ENCODE assay signal across 14 cellular contexts in the genomic region with DNA sequence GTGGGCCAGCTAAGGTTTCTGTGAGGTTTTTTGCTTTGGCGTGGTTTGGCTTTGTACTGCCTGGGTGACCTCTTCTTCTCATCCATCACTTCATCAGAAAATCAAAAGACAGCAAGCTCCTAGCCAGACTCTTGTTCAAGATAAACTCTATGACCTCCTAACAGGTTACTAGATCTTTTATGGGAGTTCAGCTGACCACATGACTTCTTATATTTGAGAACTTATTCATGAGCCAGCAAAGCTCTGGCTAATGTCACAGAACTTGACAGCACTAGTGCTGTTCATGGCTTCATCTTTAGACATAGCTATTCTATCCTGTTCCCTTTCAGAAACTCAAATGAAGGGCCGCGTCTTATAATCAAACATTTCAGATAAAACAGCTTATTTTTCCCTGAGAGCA.
DNase-seq lines count a peak whose midpoint lies in the region; ATAC-seq and TF ChIP-seq lines count a peak whose summit lies in the region.
"Had no signal": no experiment of that assay in that cellular context is flagged by ENCODE, and none has a peak within 500 bp of the region (broad histone marks: within the 10 kb centered on the region; RNA-seq: fewer than 3 reads in every experiment).

No MANE protein-coding gene starts in this region.

- no peaks in the 10 kb centered on the region for H3K36me3 ChIP-seq in heart left ventricle
- H3K36me3 ChIP-seq: BE2C had no signal

- peak overlapping the region; percentile 74 for H3K27ac Mint-ChIP-seq in mesothelial cell of epicardium
- no peak overlapping the region for H3K27ac Mint-ChIP-seq in effector memory CD8-positive, alpha-beta T cell
- H3K27ac Mint-ChIP-seq: CD4-positive, alpha-beta memory T cell had no signal

- peaks cover 77% of the 10 kb centered on the region for H3K4me1 Mint-ChIP-seq in mesothelial cell of epicardium
- no peaks in the 10 kb centered on the region for H3K4me1 Mint-ChIP-seq in effector memory CD8-positive, alpha-beta T cell (ENCODE audit: low read depth in 2 of 2)
- H3K4me1 Mint-ChIP-seq: CD4-positive, alpha-beta memory T cell had no signal

- peaks cover 0 to under 1% (median 0%) of the 10 kb centered on the region in 9 donors for H3K27me3 ChIP-seq in heart left ventricle
- H3K27me3 ChIP-seq: BE2C had no signal

- 42 to 58% (median 56%) methylated on average over 3 of the region's 3 CpGs for WGBS in heart left ventricle, 4 donors

- POLR2A ChIA-PET in HEK293T (lab: Yijun Ruan, JAX), result no interaction called here

- intact Hi-C loops in heart left ventricle (cut with DNase I), result loop anchor here in 4 of 10 donors (5.0 to 10.0 kb wide), 3 partner anchors 108 to 410 kb away; no protein-coding TSS in a partner anchor

- no peak for TF ChIP-seq CTCF in LNCaP clone FGC (IDR thresholded peaks at IDR 0.05; ENCODE audit: control insufficient read depth, extremely low read depth, insufficient read depth)
- TF ChIP-seq CTCF in heart left ventricle (IDR thresholded peaks at IDR 0.05), result no peak
- TF ChIP-seq CTCF in mesothelial cell of epicardium (IDR thresholded peaks at IDR 0.05; ENCODE audit: unreplicated experiment), result no peak

- CTCF ChIA-PET in HEK293T (lab: Yijun Ruan, JAX), result interaction anchor here (0.5 to 0.6 kb wide), 2 partner anchors 30 to 70 kb away, joined by 3 read pairs; no protein-coding TSS in a partner anchor

- peaks cover 11% of the 10 kb centered on the region for H3K36me3 Mint-ChIP-seq in mesothelial cell of epicardium
- H3K36me3 Mint-ChIP-seq in effector memory CD8-positive, alpha-beta T cell (ENCODE audit: insufficient read depth), result no peaks in the 10 kb centered on the region
- H3K36me3 Mint-ChIP-seq: CD4-positive, alpha-beta memory T cell had no signal

- no peaks in the 10 kb centered on the region for H3K9me3 ChIP-seq in heart left ventricle
- H3K9me3 ChIP-seq: A549, BE2C had no signal

- H3K27ac ChIP-seq in heart left ventricle, result no peak overlapping the region
- H3K27ac ChIP-seq: A549, C4-2B, GM23248 had no signal

- ATAC-seq in heart left ventricle, result peak in 3 of 4 donors; percentile 45 to 76 (median 56)
- ATAC-seq in GM21717 (IDR thresholded peaks at IDR 0.05; ENCODE audit: unreplicated experiment), result no peak
- ATAC-seq in effector memory CD8-positive, alpha-beta T cell (replicated peaks), result no peak
- ATAC-seq: A549, GM12878 had no signal

- H3K4me3 ChIP-seq in LNCaP clone FGC (ENCODE audit: low read depth, low read length), result no peak overlapping the region
- H3K4me3 ChIP-seq in heart left ventricle, result no peak overlapping the region
- H3K4me3 ChIP-seq: A549, GM12878, GM23248 had no signal

- DNase-seq in HEK293T (ENCODE audit: extremely low spot score) (no peak), LNCaP clone FGC (ENCODE audit: low read depth) (peak; percentile 30), heart left ventricle (peak in 1 of 5 donors; percentile 26), mesothelial cell of epicardium (ENCODE audit: low spot score in 2 of 2, unreplicated experiment in 2 of 2) (no peak)
- no peak for DNase-seq in effector memory CD8-positive, alpha-beta T cell
- DNase-seq: BE2C; CD4-positive, alpha-beta memory T cell; DMS79; GM23248; H9 had no signal

- no peaks in the 10 kb centered on the region for H3K4me1 ChIP-seq in heart left ventricle
- H3K4me1 ChIP-seq: A549, BE2C had no signal

- no peak for TF ChIP-seq POLR2A in heart left ventricle (IDR thresholded peaks at IDR 0.05)

- H3K4me3 Mint-ChIP-seq in mesothelial cell of epicardium, result no peak overlapping the region
- H3K4me3 Mint-ChIP-seq in effector memory CD8-positive, alpha-beta T cell, result no peak overlapping the region
- H3K4me3 Mint-ChIP-seq: CD4-positive, alpha-beta memory T cell; H9 had no signal

- no peaks in the 10 kb centered on the region for H3K9me3 Mint-ChIP-seq in mesothelial cell of epicardium
- H3K9me3 Mint-ChIP-seq in effector memory CD8-positive, alpha-beta T cell, result peaks cover 0 to 4% of the 10 kb centered on the region in 2 donors
- H3K9me3 Mint-ChIP-seq: H9 had no signal

- H3K27me3 Mint-ChIP-seq in mesothelial cell of epicardium (ENCODE audit: low read depth), result no peaks in the 10 kb centered on the region
- no peaks in the 10 kb centered on the region for H3K27me3 Mint-ChIP-seq in effector memory CD8-positive, alpha-beta T cell
- H3K27me3 Mint-ChIP-seq: CD4-positive, alpha-beta memory T cell had no signal

TF ChIP-seq in HEK293T, 16 proteins besides CTCF, POLR2A, EP300 and RAD21:
- TF ChIP-seq SUZ12 (IDR thresholded peaks at IDR 0.05) (no peak), PKNOX1 (IDR thresholded peaks at IDR 0.05) (peak; percentile 48; the same call in 1 of the 2 replicates)

Comparison
In these comparisons a context has a peak if more than half of its experiments do, and no peak if none do; other contexts are left out.
1. ATAC-seq: peak in heart left ventricle (3 of 4); none in GM21717 (single experiment) and effector memory CD8-positive, alpha-beta T cell (single experiment).